21 cellular contexts compared by ENCODE assay signal in genomic region chr6:73169633-73170032, GRCh38. TPM values are rescaled to one million over a fixed set of nuclear protein-coding genes. Genes with fewer than 3 reads are reported as not detected.
"Had no signal": no experiment of that assay in that cellular context is flagged by ENCODE, and none has a peak within 500 bp of the region (broad histone marks: within the 10 kb centered on the region; RNA-seq: fewer than 3 reads in every experiment).

No MANE protein-coding gene starts in this region.

- H3K4me1 Mint-ChIP-seq: naive thymus-derived CD8-positive, alpha-beta T cell had no signal

- H3K4me3 Mint-ChIP-seq: naive thymus-derived CD8-positive, alpha-beta T cell; type B pancreatic cell had no signal

- H3K79me2 ChIP-seq: hepatocyte had no signal

- H3K9me3 Mint-ChIP-seq: naive thymus-derived CD8-positive, alpha-beta T cell; type B pancreatic cell had no signal

- H3K4me1 ChIP-seq: esophagus muscularis mucosa had no signal

- H3K27ac ChIP-seq: dorsolateral prefrontal cortex, esophagus muscularis mucosa, hepatocyte, neutrophil had no signal

- H3K36me3 Mint-ChIP-seq: type B pancreatic cell had no signal

- H3K9me3 ChIP-seq: esophagus muscularis mucosa, neutrophil had no signal

- H3K36me3 ChIP-seq: esophagus muscularis mucosa, neutrophil had no signal

- FAIRE-seq: small intestine, urothelium cell line had no signal

- H3K4me2 ChIP-seq: hepatocyte had no signal

- ATAC-seq: naive thymus-derived CD8-positive, alpha-beta T cell; sciatic nerve had no signal

- H3K4me3 ChIP-seq: dorsolateral prefrontal cortex, esophagus muscularis mucosa, hepatocyte had no signal

- H2AFZ ChIP-seq: hepatocyte had no signal

- H3K27me3 ChIP-seq: dorsolateral prefrontal cortex, esophagus muscularis mucosa, hepatocyte, neutrophil had no signal

- DNase-seq: cortex of kidney; dorsolateral prefrontal cortex; effector CD8-positive, alpha-beta T cell; head of caudate nucleus; kidney glomerular epithelial cell; naive thymus-derived CD8-positive, alpha-beta T cell; small intestine; stimulated activated CD4-positive, alpha-beta T cell treated with anti-CD3 and anti-CD28 coated beads, Interleukin-12 subunit alpha, Interleukin-12 subunit beta, amount 100 ng/mL, for 4 hours; stimulated activated naive CD4-positive, alpha-beta T cell had no signal

- H3K27ac Mint-ChIP-seq: naive thymus-derived CD8-positive, alpha-beta T cell; type B pancreatic cell had no signal

- H3K27me3 Mint-ChIP-seq: naive thymus-derived CD8-positive, alpha-beta T cell; type B pancreatic cell had no signal

RNA-seq across cellular contexts. Expression of gene KHDC1L, which starts 55.7 kb away (rescaled TPM):
- total RNA-seq: hepatocyte; liver; lung microvascular endothelial cell; mesenteric fat pad; mononuclear cell; naive thymus-derived CD8-positive, alpha-beta T cell; pulmonary artery endothelial cell; sciatic nerve had no signal
- polyA plus RNA-seq: hepatocyte; liver; naive thymus-derived CD8-positive, alpha-beta T cell; neural cell; small intestine had no signal
